2 cellular contexts compared by ENCODE assay signal in genomic region chr16:749010-749409, GRCh38.
TF ChIP-seq lines count a peak whose summit lies in the region.

No MANE protein-coding gene starts in this region.

TF ChIP-seq in SK-N-SH treated with all-trans-retinoic acid at 6 μM for 48 hours, 23 proteins besides CTCF, POLR2A, EP300 and RAD21:
- TF ChIP-seq ESRRG (CRISPR knock-in tag; IDR thresholded peaks at IDR 0.05) (no peak), ZC3H10 (CRISPR knock-in tag; IDR thresholded peaks at IDR 0.05) (no peak), OSR1 (CRISPR knock-in tag; IDR thresholded peaks at IDR 0.05) (no peak)

TF ChIP-seq in SK-N-SH, 30 proteins besides CTCF, POLR2A, EP300 and RAD21:
- TF ChIP-seq TAF1 (IDR thresholded peaks at IDR 0.05; ENCODE audit: borderline replicate concordance, low read depth, low read length) = no peak
- no peak for TF ChIP-seq TEAD4 (IDR thresholded peaks at IDR 0.05; ENCODE audit: borderline replicate concordance, insufficient read depth)
- TF ChIP-seq RXRA (IDR thresholded peaks at IDR 0.05; ENCODE audit: borderline replicate concordance, low read depth) = no peak
- TF ChIP-seq MAX (IDR thresholded peaks at IDR 0.05; ENCODE audit: low read depth) = no peak
- TF ChIP-seq NRF1 (IDR thresholded peaks at IDR 0.05; ENCODE audit: low read depth, low read length) = no peak
- TF ChIP-seq FOXM1 (IDR thresholded peaks at IDR 0.05; ENCODE audit: low read depth) = no peak
- no peak for TF ChIP-seq FOSL2 (IDR thresholded peaks at IDR 0.05; ENCODE audit: borderline replicate concordance, low read depth)
